In the genomic region with DNA sequence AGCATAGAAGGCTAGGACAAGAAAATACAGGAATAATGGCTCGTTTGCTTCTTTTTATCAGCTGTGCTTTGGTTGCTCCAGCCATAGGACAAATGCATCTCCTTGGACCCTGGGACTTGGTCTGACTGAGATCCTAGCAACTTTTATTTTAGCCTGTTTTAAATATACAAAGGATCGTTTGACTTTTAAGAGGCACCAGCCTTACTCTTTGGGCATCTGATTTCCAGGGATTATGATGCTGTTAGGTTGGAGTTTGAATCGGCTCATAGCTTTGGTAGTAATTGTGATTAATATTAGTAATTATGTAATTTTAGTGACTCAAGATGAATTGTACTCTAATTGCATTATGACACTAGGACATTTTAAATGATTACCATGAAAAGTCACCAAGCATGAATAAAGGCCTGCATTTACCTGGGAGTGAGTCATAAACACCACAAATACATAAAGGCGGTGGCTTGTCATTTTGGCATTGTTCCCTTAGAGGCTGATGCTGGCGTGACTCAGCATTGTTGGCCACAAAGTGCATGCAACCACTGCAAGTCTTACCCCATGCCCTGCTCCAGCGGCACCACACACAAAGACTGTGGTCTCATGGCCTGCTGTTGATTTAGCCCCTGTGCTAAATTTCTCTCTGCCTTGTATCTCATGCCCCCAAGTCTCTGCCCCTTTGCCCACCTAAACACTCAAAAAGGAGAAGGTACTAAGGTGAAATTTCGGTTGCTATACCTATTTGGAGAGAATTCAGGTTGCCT, we compare ENCODE assay signal across 9 cellular contexts. TPM values are rescaled to one million over a fixed set of nuclear protein-coding genes. Genes with fewer than 3 reads are reported as not detected.
DNase-seq lines count a peak whose midpoint lies in the region; ATAC-seq and TF ChIP-seq lines count a peak whose summit lies in the region.
"Had no signal": no experiment of that assay in that cellular context is flagged by ENCODE, and none has a peak within 500 bp of the region (broad histone marks: within the 10 kb centered on the region; RNA-seq: fewer than 3 reads in every experiment).

No MANE protein-coding gene starts in this region.

- peaks cover 31% of the 10 kb centered on the region for H3K4me1 ChIP-seq in skeletal muscle satellite cell (ENCODE audit: control insufficient read depth, insufficient read depth, low read length)

- H3K9ac ChIP-seq in skeletal muscle satellite cell (ENCODE audit: low read depth, low read length) = peak overlapping the region; percentile 17

- ATAC-seq in GM19025 (IDR thresholded peaks at IDR 0.05; ENCODE audit: low read depth, unreplicated experiment) (peak; percentile 83), HG03159 (IDR thresholded peaks at IDR 0.05; ENCODE audit: unreplicated experiment) (peak; percentile 92)

- TF ChIP-seq CTCF in AG09309 (IDR thresholded peaks at IDR 0.05; ENCODE audit: control insufficient read depth, insufficient read depth, low read depth, low read length, missing control alignments) (no peak), fibroblast of pulmonary artery (IDR thresholded peaks at IDR 0.05; ENCODE audit: low read length, missing control alignments) (no peak)

- H3K36me3 ChIP-seq in skeletal muscle satellite cell (ENCODE audit: insufficient read depth, low read length) = no peaks in the 10 kb centered on the region

- DNase-seq in AG09309 (ENCODE audit: low read depth) (peak; percentile 92), NCI-H774 (lab: John Stamatoyannopoulos, UW) (peak; percentile 56), fibroblast of pulmonary artery (ENCODE audit: low read depth) (peak; percentile 95), inferior parietal cortex (ENCODE audit: extremely low spot score) (no peak)
- peak; percentile 59 for DNase-seq in activated CD8-positive, alpha-beta memory T cell treated with anti-CD3 and anti-CD28 coated beads, Interleukin-2, amount 50 U/mL, for 4 hours

- H3K4me3 ChIP-seq in AG09309 (ENCODE audit: control insufficient read depth, low read depth, low read length) (no peak overlapping the region), fibroblast of pulmonary artery (replicated peaks; ENCODE audit: low read depth, low read length) (no peak overlapping the region), skeletal muscle satellite cell (ENCODE audit: low read length) (no peak overlapping the region)
- H3K4me3 ChIP-seq: skin epidermis had no signal

- H3K9me3 ChIP-seq in skeletal muscle satellite cell (replicated peaks; ENCODE audit: low read length) = no peaks in the 10 kb centered on the region

- H3K4me2 ChIP-seq in skeletal muscle satellite cell (ENCODE audit: low read length) = peak overlapping the region; percentile 30

- H3K27me3 ChIP-seq in skeletal muscle satellite cell (ENCODE audit: control insufficient read depth, insufficient read depth, low read length) = no peaks in the 10 kb centered on the region

RNA-seq across cellular contexts. Expression of gene GPAT3, which starts 12.4 kb away (rescaled TPM):
- 22.6 and 29.5 TPM in 2 replicates for total RNA-seq in skeletal muscle satellite cell (2012; rRNA removed)
